ENCODE assay signal across 16 cellular contexts in the genomic region with DNA sequence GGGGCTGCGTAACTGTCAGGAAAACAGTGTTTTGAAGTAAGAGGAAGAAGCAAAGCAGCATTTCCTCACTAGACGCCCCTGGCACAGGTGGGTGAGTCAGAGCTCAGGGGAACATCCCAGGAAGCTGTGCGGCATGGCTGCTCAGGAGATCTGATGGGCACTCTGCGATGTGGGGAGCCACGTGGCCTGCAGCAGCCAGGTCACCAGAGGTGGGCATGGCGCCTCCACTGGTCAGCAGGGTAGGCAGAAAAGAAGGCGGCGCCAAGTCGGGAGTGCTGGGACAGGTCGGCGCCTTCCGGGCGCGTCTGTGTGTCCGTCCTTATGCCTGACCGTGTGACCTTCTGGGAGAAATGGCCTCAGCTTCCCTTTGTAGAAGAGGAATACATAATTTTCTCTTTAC.
DNase-seq lines count a peak whose midpoint lies in the region; ATAC-seq and TF ChIP-seq lines count a peak whose summit lies in the region.
"Had no signal": no experiment of that assay in that cellular context is flagged by ENCODE, and none has a peak within 500 bp of the region (broad histone marks: within the 10 kb centered on the region; RNA-seq: fewer than 3 reads in every experiment).

No MANE protein-coding gene starts in this region.

- H3K27ac ChIP-seq in BLaER1 (no peak overlapping the region), GM23338 (ENCODE audit: low read depth) (no peak overlapping the region), neuronal stem cell (replicated peaks; ENCODE audit: low read length) (no peak overlapping the region)
- H3K27ac ChIP-seq: GM23248, HL-60, SK-N-MC had no signal

- H3K9ac ChIP-seq in BLaER1 (no peak overlapping the region), neuronal stem cell (ENCODE audit: low read depth, low read length, poor library complexity) (peak overlapping the region; percentile 6)
- H3K9ac ChIP-seq: GM23248 had no signal

- DNase-seq in GM23338 (ENCODE audit: low spot score) (no peak), T-helper 17 cell (no peak), neuronal stem cell (ENCODE audit: low spot score) (no peak)
- no peak for DNase-seq in activated CD4-positive, alpha-beta T cell treated with anti-CD3 and anti-CD28 coated beads for 48 hours
- DNase-seq: BE2C; CD4-positive, CD25-positive, alpha-beta regulatory T cell; GM23248; NCI-H2029; NCI-H526 treated with DMSO at 0.1 percent for 48 hours; SIG-M5 had no signal

- H3K4me3 ChIP-seq in BLaER1 (no peak overlapping the region), GM23338 (no peak overlapping the region), neuronal stem cell (ENCODE audit: low read length in 2 of 2) (no peak overlapping the region)
- H3K4me3 ChIP-seq: GM23248, SK-N-MC had no signal

- no peaks in the 10 kb centered on the region for H3K79me2 ChIP-seq in GM23338 (replicated peaks; ENCODE audit: insufficient read depth)

- no peaks in the 10 kb centered on the region for H3K9me3 Mint-ChIP-seq in GM23338

- H3K14ac ChIP-seq in neuronal stem cell (ENCODE audit: low read length): no peak overlapping the region

- peak in 1 of 2 experiments; percentile 35; a peak in 1 of 4 replicates for TF ChIP-seq CTCF in GM23338 (conservative IDR thresholded peaks at IDR 0.05; ENCODE audit: low read depth in 2 of 2)

- H2AFZ ChIP-seq in GM23338 (no peak overlapping the region), neuronal stem cell (ENCODE audit: low read length) (no peak overlapping the region)
- H2AFZ ChIP-seq: GM23248 had no signal

- peaks cover 6% of the 10 kb centered on the region; the same call in 1 of the 2 replicates for H3K36me3 ChIP-seq in BLaER1
- H3K36me3 ChIP-seq in GM23338 (ENCODE audit: insufficient read depth): no peaks in the 10 kb centered on the region
- H3K36me3 ChIP-seq in neuronal stem cell (replicated peaks in 1 of 2; ENCODE audit: control insufficient read depth in 2 of 2, insufficient read depth in 2 of 2, low read length in 2 of 2): no peaks in the 10 kb centered on the region
- H3K36me3 ChIP-seq: BE2C had no signal

- H3K4me3 Mint-ChIP-seq in GM23338 (no peak overlapping the region), T-helper 17 cell (peak overlapping the region; percentile 25)
- H3K4me3 Mint-ChIP-seq: CD4-positive, CD25-positive, alpha-beta regulatory T cell had no signal

- H4K20me1 ChIP-seq in BLaER1 (no peaks in the 10 kb centered on the region), GM23338 (replicated peaks; ENCODE audit: insufficient read depth) (no peaks in the 10 kb centered on the region)

- H4K8ac ChIP-seq in neuronal stem cell (ENCODE audit: low read depth, low read length): no peak overlapping the region

- no peak overlapping the region for H2BK120ac ChIP-seq in neuronal stem cell (ENCODE audit: low read depth, low read length)

- H3K18ac ChIP-seq in neuronal stem cell (ENCODE audit: low read length): no peak overlapping the region

- H3K9me2 ChIP-seq in GM23338 (ENCODE audit: insufficient read depth): no peaks in the 10 kb centered on the region; the same call in 1 of the 2 replicates

- WGBS in neuronal stem cell (ENCODE audit: extremely low coverage in 2 of 2, insufficient read length in 2 of 2, insufficient replicate concordance in 1 of 2), 2 donors: no CpG with 5 or more reads among the region's 16 CpGs

- H3K79me1 ChIP-seq in neuronal stem cell (ENCODE audit: low read depth, low read length): no peaks in the 10 kb centered on the region

- 0 out of 3 replicates have a peak, but pooled peaks cover 4% of the 10 kb centered on the region for H3K36me3 Mint-ChIP-seq in GM23338 (ENCODE audit: low read depth)
- H3K36me3 Mint-ChIP-seq in T-helper 17 cell (ENCODE audit: low read depth): peaks cover 9% of the 10 kb centered on the region

- H3K27me3 Mint-ChIP-seq in GM23338 (ENCODE audit: insufficient read depth, low read depth, poor library complexity) (peaks cover 6% of the 10 kb centered on the region), T-helper 17 cell (no peaks in the 10 kb centered on the region)
- H3K27me3 Mint-ChIP-seq: CD4-positive, CD25-positive, alpha-beta regulatory T cell had no signal

- no peaks in the 10 kb centered on the region for H3F3A ChIP-seq in GM23338 (replicated peaks; ENCODE audit: low read depth)

- H2BK12ac ChIP-seq in neuronal stem cell (ENCODE audit: low read length): no peak overlapping the region

- H3K27me3 ChIP-seq in BLaER1: no peaks in the 10 kb centered on the region
- no peaks in the 10 kb centered on the region for H3K27me3 ChIP-seq in GM23338 (ENCODE audit: insufficient read depth)
- no peaks in the 10 kb centered on the region for H3K27me3 ChIP-seq in neuronal stem cell (ENCODE audit: control insufficient read depth in 3 of 3, insufficient read depth in 3 of 3, low read depth in 1 of 3, low read length in 3 of 3)
- H3K27me3 ChIP-seq: BE2C had no signal

- H3K9me3 ChIP-seq in BLaER1: no peaks in the 10 kb centered on the region; the same call in 1 of the 2 replicates
- no peaks in the 10 kb centered on the region for H3K9me3 ChIP-seq in T-helper 17 cell (ENCODE audit: control insufficient read depth, low read length, poor library complexity, severe bottlenecking)
- no peaks in the 10 kb centered on the region for H3K9me3 ChIP-seq in neuronal stem cell (replicated peaks in 1 of 2; ENCODE audit: control insufficient read depth in 2 of 2, insufficient read depth in 1 of 2, low read depth in 1 of 2, low read length in 2 of 2)
- H3K9me3 ChIP-seq: BE2C had no signal

- no peak overlapping the region for H2BK5ac ChIP-seq in neuronal stem cell (ENCODE audit: low read length)

- H2AK5ac ChIP-seq in neuronal stem cell (ENCODE audit: low read depth, low read length): no peak overlapping the region

- H4K91ac ChIP-seq in neuronal stem cell (ENCODE audit: low read depth, low read length, poor library complexity): no peak overlapping the region

- H2BK15ac ChIP-seq in neuronal stem cell (ENCODE audit: low read length): no peak overlapping the region

- H3K4me1 ChIP-seq in BLaER1 (peaks cover 41% of the 10 kb centered on the region), GM23338 (ENCODE audit: insufficient read depth) (peaks cover 9% of the 10 kb centered on the region; the same call in 1 of the 2 replicates), neuronal stem cell (ENCODE audit: control insufficient read depth in 2 of 2, insufficient read depth in 1 of 2, low read depth in 1 of 2, low read length in 2 of 2) (peaks cover 0 to 7% of the 10 kb centered on the region in 2 donors)
- H3K4me1 ChIP-seq: BE2C had no signal

- H3K27ac Mint-ChIP-seq in GM23338 (no peak overlapping the region), T-helper 17 cell (peak overlapping the region; percentile 29)

- H3K4me1 Mint-ChIP-seq in GM23338: peaks cover 15% of the 10 kb centered on the region; the same call in 2 of the 3 replicates
- H3K4me1 Mint-ChIP-seq in T-helper 17 cell: peaks cover 12% of the 10 kb centered on the region

- no peak overlapping the region for H3K4ac ChIP-seq in neuronal stem cell (ENCODE audit: low read length)

- peak overlapping the region; percentile 46 for H3K23ac ChIP-seq in neuronal stem cell (ENCODE audit: low read depth, low read length, poor library complexity)

- ATAC-seq in GM23338 (peak; percentile 40; the same call in 1 of the 3 replicates), T-helper 17 cell (no peak), GM21528 (IDR thresholded peaks at IDR 0.05; ENCODE audit: low FRiP score, unreplicated experiment) (no peak), HG03521 (IDR thresholded peaks at IDR 0.05; ENCODE audit: unreplicated experiment) (no peak)
- ATAC-seq: Panc1 had no signal

- H3K4me2 ChIP-seq in BLaER1 (peak overlapping the region; percentile 55), GM23338 (no peak overlapping the region), neuronal stem cell (ENCODE audit: insufficient read depth, low read length, poor library complexity, severe bottlenecking) (no peak overlapping the region)

TF ChIP-seq in GM23338, 12 proteins besides CTCF, POLR2A, EP300 and RAD21 (continues in another document):
- no peak for TF ChIP-seq EZH2phosphoT487 (IDR thresholded peaks at IDR 0.05; ENCODE audit: unreplicated experiment)
- TF ChIP-seq STAT1 (IDR thresholded peaks at IDR 0.05; ENCODE audit: unreplicated experiment): no peak
- no peak for TF ChIP-seq ZNF331 (CRISPR knock-in tag; IDR thresholded peaks at IDR 0.05; ENCODE audit: low read depth)
- no peak for TF ChIP-seq POLR2AphosphoS5 (IDR thresholded peaks at IDR 0.05; ENCODE audit: low read depth)
- no peak for TF ChIP-seq NANOG (IDR thresholded peaks at IDR 0.05; ENCODE audit: borderline replicate concordance)
